In genomic region chr6:108653864-108654402, GRCh38 we compare ENCODE assay signal across 10 cellular contexts.
DNase-seq lines count a peak whose midpoint lies in the region; FAIRE-seq and TF ChIP-seq lines count a peak whose summit lies in the region.
"Had no signal": no experiment of that assay in that cellular context is flagged by ENCODE, and none has a peak within 500 bp of the region (broad histone marks: within the 10 kb centered on the region; RNA-seq: fewer than 3 reads in every experiment).

No MANE protein-coding gene starts in this region.

- H3K4me1 ChIP-seq in SK-N-SH (ENCODE audit: control insufficient read depth in 1 of 2, insufficient read depth in 2 of 2, low read depth in 1 of 2, low read length in 1 of 2) (peaks cover 55 to 75% of the 10 kb centered on the region in 2 experiments), uterus (peaks cover 42 to 54% of the 10 kb centered on the region in 2 donors)

- CTCF ChIA-PET in SK-N-SH (lab: Yijun Ruan, JAX) = interaction anchor here (1.0 to 1.6 kb wide), 3 partner anchors 34 to 182 kb away, joined by 3 to 6 read pairs (median 3); no protein-coding TSS in a partner anchor

- POLR2A ChIA-PET in SK-N-SH (lab: Yijun Ruan, JAX) = no interaction called here

- FAIRE-seq in HTR-8/SVneo (lab: Jason Lieb, UNC) = no peak

- no peak for TF ChIP-seq CTCF in SK-N-SH (IDR thresholded peaks at IDR 0.05)
- no peak for TF ChIP-seq CTCF in fibroblast of pulmonary artery (IDR thresholded peaks at IDR 0.05; ENCODE audit: low read length, missing control alignments)
- no peak for TF ChIP-seq CTCF in uterus (IDR thresholded peaks at IDR 0.05)
- TF ChIP-seq CTCF in WERI-Rb-1 (IDR thresholded peaks at IDR 0.05; ENCODE audit: low read depth, low read length) = no peak

- H3K4me2 ChIP-seq in SK-N-SH = 0 out of 2 replicates have a peak overlapping the region, but pooled peaks have one; percentile 27
- H3K4me2 ChIP-seq: PC-9 had no signal

- WGBS in SK-N-SH (ENCODE audit: low lambda C conversion rate) = 62% methylated on average over 4 of the region's 4 CpGs

- no peak for TF ChIP-seq EP300 in SK-N-SH (IDR thresholded peaks at IDR 0.05; ENCODE audit: borderline replicate concordance in 1 of 2, low read depth in 1 of 2, low read length in 1 of 2)

- no peaks in the 10 kb centered on the region for H3K9me3 ChIP-seq in SK-N-SH
- no peaks in the 10 kb centered on the region for H3K9me3 ChIP-seq in uterus
- no peaks in the 10 kb centered on the region for H3K9me3 ChIP-seq in WERI-Rb-1 (ENCODE audit: severe bottlenecking)

- no peak overlapping the region for H2AFZ ChIP-seq in SK-N-SH (ENCODE audit: low read depth)
- H2AFZ ChIP-seq: PC-9 had no signal

- H3K36me3 ChIP-seq in SK-N-SH (replicated peaks in 1 of 2; ENCODE audit: control insufficient read depth in 1 of 2, insufficient read depth in 2 of 2, low read length in 1 of 2) (no peaks in the 10 kb centered on the region), uterus (no peaks in the 10 kb centered on the region), WERI-Rb-1 (no peaks in the 10 kb centered on the region)

- H3K27ac ChIP-seq in SK-N-SH (ENCODE audit: low read depth in 2 of 2, low read length in 1 of 2) = peak overlapping the region in 1 of 2 experiments; percentile 67; a peak in 1 of 4 replicates
- H3K27ac ChIP-seq in uterus = peak overlapping the region; percentile 79
- no peak overlapping the region for H3K27ac ChIP-seq in WERI-Rb-1
- H3K27ac ChIP-seq: PC-9 had no signal

- H3K27me3 ChIP-seq in SK-N-SH (ENCODE audit: insufficient read depth) (no peaks in the 10 kb centered on the region), uterus (no peaks in the 10 kb centered on the region), WERI-Rb-1 (ENCODE audit: insufficient read depth, low read depth, severe bottlenecking) (no peaks in the 10 kb centered on the region)

- no peak overlapping the region for H3K9ac ChIP-seq in SK-N-SH

- H3K4me3 ChIP-seq in SK-N-SH (ENCODE audit: low read depth in 2 of 2, low read length in 1 of 2) (no peak overlapping the region), fibroblast of pulmonary artery (replicated peaks; ENCODE audit: low read depth, low read length) (no peak overlapping the region), uterus (no peak overlapping the region), WERI-Rb-1 (ENCODE audit: low read depth, low read length) (no peak overlapping the region)
- H3K4me3 ChIP-seq: PC-9 had no signal

- peaks cover 58% of the 10 kb centered on the region for H3K79me2 ChIP-seq in SK-N-SH (ENCODE audit: insufficient read depth)

- no peaks in the 10 kb centered on the region for H3K9me2 ChIP-seq in SK-N-SH

- TF ChIP-seq RAD21 in SK-N-SH (IDR thresholded peaks at IDR 0.05; ENCODE audit: low read length) = no peak

- no peak for TF ChIP-seq POLR2A in uterus (IDR thresholded peaks at IDR 0.05)

- H3F3A ChIP-seq in SK-N-SH (replicated peaks; ENCODE audit: insufficient read depth) = peaks cover 20% of the 10 kb centered on the region

- no peaks in the 10 kb centered on the region; the same call in 1 of the 2 replicates for H4K20me1 ChIP-seq in SK-N-SH (ENCODE audit: insufficient read depth)

- no peak for DNase-seq in SK-N-SH
- peak; percentile 78 for DNase-seq in fibroblast of pulmonary artery (ENCODE audit: low read depth)
- peak; percentile 44 for DNase-seq in myocyte (ENCODE audit: low read depth)
- DNase-seq in uterus = peak; percentile 67 to 69
- no peak for DNase-seq in activated CD8-positive, alpha-beta memory T cell treated with anti-CD3 and anti-CD28 coated beads, Interleukin-2, amount 50 U/mL, for 4 hours
- no peak for DNase-seq in WERI-Rb-1
- DNase-seq in HTR-8/SVneo (ENCODE audit: insufficient read length, low spot score) = no peak
- DNase-seq: immature natural killer cell; PC-9; stimulated activated CD4-positive, alpha-beta T cell treated with anti-CD3 and anti-CD28 coated beads, Interleukin-4, amount 100 ng/mL, for 4 hours had no signal

- intact Hi-C loops in uterus (cut with DNase I; ENCODE audit: low total_unique reads) = no loop called here

TF ChIP-seq in SK-N-SH, 30 proteins besides CTCF, POLR2A, EP300 and RAD21:
- no peak for TF ChIP-seq USF2 (IDR thresholded peaks at IDR 0.05; ENCODE audit: borderline replicate concordance, low read depth, low read length)
- TF ChIP-seq ELF1 (IDR thresholded peaks at IDR 0.05) = no peak
- no peak for TF ChIP-seq REST (IDR thresholded peaks at IDR 0.05; ENCODE audit: low read depth, low read length)
- TF ChIP-seq IRF3 (IDR thresholded peaks at IDR 0.05; ENCODE audit: low read depth, low read length) = no peak
- 0 out of 2 replicates have a peak, but pooled peaks have one; percentile 3 for TF ChIP-seq TCF12 (IDR thresholded peaks at IDR 0.05)
- TF ChIP-seq MXI1 (IDR thresholded peaks at IDR 0.05; ENCODE audit: low read depth, low read length) = no peak
- no peak for TF ChIP-seq RXRA (IDR thresholded peaks at IDR 0.05; ENCODE audit: borderline replicate concordance, low read depth)

Comparison
In these comparisons a context has a peak if more than half of its experiments do, and no peak if none do; other contexts are left out.
1. DNase-seq: peak in fibroblast of pulmonary artery (single experiment), myocyte (single experiment) and uterus (2 of 2); none in SK-N-SH (single experiment), activated CD8-positive, alpha-beta memory T cell treated with anti-CD3 and anti-CD28 coated beads, Interleukin-2, amount 50 U/mL, for 4 hours (single experiment), WERI-Rb-1 (single experiment) and HTR-8/SVneo (single experiment).